Comparison of ENCODE assay signal across 8 cellular contexts in genomic region chr19:409006-409514, GRCh38. TPM values are rescaled to one million over a fixed set of nuclear protein-coding genes. Genes with fewer than 3 reads are reported as not detected.
A peak's percentile ranks its signal among the peaks of the same experiment; 100 is the strongest.
DNase-seq lines count a peak whose midpoint lies in the region; ATAC-seq, FAIRE-seq and TF ChIP-seq lines count a peak whose summit lies in the region.

C2CD4C (minus strand) TSS chr19:409147; CDS start chr19:408361, 786 bp downstream.

- FAIRE-seq in K562 (lab: Jason Lieb, UNC): no peak

- H3K4me1 Mint-ChIP-seq in CD4-positive, alpha-beta T cell (ENCODE audit: low read depth): peaks cover 8% of the 10 kb centered on the region

- H3K9me3 ChIP-seq in CD4-positive, alpha-beta T cell (ENCODE audit: control insufficient read depth, low read length): no peaks in the 10 kb centered on the region
- no peaks in the 10 kb centered on the region for H3K9me3 ChIP-seq in K562 (replicated peaks; ENCODE audit: control insufficient read depth, insufficient read depth, low read depth, low read length)
- no peaks in the 10 kb centered on the region for H3K9me3 ChIP-seq in left lung
- no peaks in the 10 kb centered on the region for H3K9me3 ChIP-seq in stomach

- TF ChIP-seq CTCF in CD4-positive, alpha-beta T cell (IDR thresholded peaks at IDR 0.05): no peak
- TF ChIP-seq CTCF in K562 (IDR thresholded peaks at IDR 0.05 in 2 of 3, conservative IDR thresholded peaks at IDR 0.05 in 1 of 3; ENCODE audit: insufficient read depth in 2 of 3, low read depth in 1 of 3, low read length in 3 of 3): no peak
- TF ChIP-seq CTCF in left lung (IDR thresholded peaks at IDR 0.05): no peak
- TF ChIP-seq CTCF in stomach (IDR thresholded peaks at IDR 0.05): no peak

- H3K4me3 Mint-ChIP-seq in CD4-positive, alpha-beta T cell: peak within 1 kb of the TSS; percentile 89

- H3K27ac ChIP-seq in CD4-positive, alpha-beta T cell (ENCODE audit: low read depth, low read length): no peak within 1 kb of the TSS
- no peak within 1 kb of the TSS for H3K27ac ChIP-seq in K562 (ENCODE audit: extremely low read depth, low read depth, low read length)
- H3K27ac ChIP-seq in left lung: no peak within 1 kb of the TSS
- H3K27ac ChIP-seq in stomach: no peak within 1 kb of the TSS

- peak in 4 of 10 experiments; percentile 7 to 21 (median 15) for DNase-seq in CD4-positive, alpha-beta T cell
- DNase-seq in NCI-H748 (lab: John Stamatoyannopoulos, UW; ENCODE audit: unreplicated experiment): peak; percentile 83
- DNase-seq in K562 (ENCODE audit: extremely low read depth in 1 of 4, low spot score in 3 of 4): peak; percentile 52 to 81 (median 73)
- peak; percentile 26 to 74 for DNase-seq in left lung
- DNase-seq in stomach: no peak
- no peak for DNase-seq in SKM-1 (lab: John Stamatoyannopoulos, UW; ENCODE audit: unreplicated experiment)

- no TSS peak for BruUV-seq in K562 (replicated peaks; lab: Mats Ljungman, UMichigan)

- no peaks in the 10 kb centered on the region for H3K36me3 ChIP-seq in K562 (ENCODE audit: control insufficient read depth, insufficient read depth, low read length)
- no peaks in the 10 kb centered on the region for H3K36me3 ChIP-seq in left lung
- H3K36me3 ChIP-seq in stomach: no peaks in the 10 kb centered on the region

- peaks cover 22% of the 10 kb centered on the region for H3K27me3 Mint-ChIP-seq in CD4-positive, alpha-beta T cell

- TF ChIP-seq POLR2A in K562 (conservative IDR thresholded peaks at IDR 0.05): no peak
- no peak for TF ChIP-seq POLR2A in stomach (IDR thresholded peaks at IDR 0.05)

- no peak for TF ChIP-seq RAD21 in K562 (CRISPR knock-in tag; conservative IDR thresholded peaks at IDR 0.05 in 1 of 2, IDR thresholded peaks at IDR 0.05 in 1 of 2)

- intact Hi-C loops in CD4-positive, alpha-beta T cell (cut with DNase I, micrococcal nuclease): no loop called here
- intact Hi-C loops in K562 (cut with micrococcal nuclease): no loop called here
- intact Hi-C loops in left lung (cut with DNase I): no loop called here
- intact Hi-C loops in stomach (cut with DNase I; ENCODE audit: low total_unique reads): no loop called here

- no peaks in the 10 kb centered on the region for H3K9me3 Mint-ChIP-seq in CD4-positive, alpha-beta T cell

- H2AFZ ChIP-seq in K562 (ENCODE audit: low read depth, low read length): no peak within 1 kb of the TSS

- in situ Hi-C loops in K562 (cut with MboI): no loop called here

- WGBS in K562 (ENCODE audit: insufficient coverage, low coverage, missing lambda C conversion rate): 1% methylated on average over 22 of the region's 69 CpGs
- 0 to 1% (median 0%) methylated on average over 20 to 69 of the region's 69 CpGs for WGBS in stomach, 5 donors

- CTCF ChIA-PET in CD4-positive, alpha-beta T cell (lab: Charles Lee): interaction anchor here (2.9 kb wide), 1 partner anchor 102 kb away, joined by 8 read pairs; no protein-coding TSS in a partner anchor
- CTCF ChIA-PET in K562 (lab: Yijun Ruan, JAX; ENCODE audit: low intra/inter-chr PET ratio): no interaction called here

- H3K79me2 ChIP-seq in K562 (ENCODE audit: control insufficient read depth, insufficient read depth, low read length): no peaks in the 10 kb centered on the region

- peak within 1 kb of the TSS in 1 of 2 experiments; percentile 45; a peak in 1 of 4 replicates for H3K9ac ChIP-seq in K562 (ENCODE audit: insufficient read depth in 1 of 2, low read depth in 2 of 2, low read length in 2 of 2)

- H3K4me2 ChIP-seq in K562 (ENCODE audit: insufficient read depth, low read length): no peak within 1 kb of the TSS; the same call in 1 of the 2 replicates

- peaks cover 47% of the 10 kb centered on the region for H3K27me3 ChIP-seq in CD4-positive, alpha-beta T cell (ENCODE audit: control insufficient read depth, insufficient read depth, low read length)
- H3K27me3 ChIP-seq in K562 (ENCODE audit: control insufficient read depth in 2 of 2, insufficient read depth in 2 of 2, low read length in 2 of 2) (peaks cover 31 to 70% of the 10 kb centered on the region in 2 experiments; a peak in 4 of 5 replicates), left lung (peaks cover 25 to 82% of the 10 kb centered on the region in 2 donors), stomach (peaks cover 5 to 92% (median 62%) of the 10 kb centered on the region in 3 donors)

- H3K4me3 ChIP-seq in K562 (0 out of 2 replicates have a peak within 1 kb of the TSS, but pooled peaks have one; percentile 15), left lung (peak within 1 kb of the TSS; percentile 27 to 36), stomach (peak within 1 kb of the TSS; percentile 44 to 57 (median 51))

- ATAC-seq in CD4-positive, alpha-beta T cell (ENCODE audit: poor library complexity): peak; percentile 51
- ATAC-seq in K562 (peak; percentile 83), left lung (peak; percentile 57), GM21717 (IDR thresholded peaks at IDR 0.05; ENCODE audit: unreplicated experiment) (no peak), HG03378 (IDR thresholded peaks at IDR 0.05; ENCODE audit: unreplicated experiment) (no peak)

- POLR2A ChIA-PET in CD4-positive, alpha-beta T cell (lab: Charles Lee): no interaction called here
- POLR2A ChIA-PET in K562 (lab: Yijun Ruan, JAX): interaction anchor here (0.9 kb wide), 1 partner anchor 52 kb away, joined by 3 read pairs; the partner anchor contains the start of gene SHC2

- no peaks in the 10 kb centered on the region for H3K36me3 Mint-ChIP-seq in CD4-positive, alpha-beta T cell (ENCODE audit: low read depth)

- no peak for TF ChIP-seq EP300 in K562 (IDR thresholded peaks at IDR 0.05; ENCODE audit: low read length)
- no peak for TF ChIP-seq EP300 in stomach (IDR thresholded peaks at IDR 0.05)

- no peak within 1 kb of the TSS for H3K27ac Mint-ChIP-seq in CD4-positive, alpha-beta T cell

- H4K20me1 ChIP-seq in K562 (replicated peaks; ENCODE audit: control insufficient read depth, insufficient read depth, low read length): 0 out of 2 replicates have a peak, but pooled peaks cover 9% of the 10 kb centered on the region

- H3K4me1 ChIP-seq in K562 (replicated peaks in 1 of 2; ENCODE audit: control insufficient read depth in 2 of 2, insufficient read depth in 2 of 2, low read length in 2 of 2): peaks cover 3 to 65% of the 10 kb centered on the region in 2 experiments; a peak in 2 of 5 replicates
- H3K4me1 ChIP-seq in left lung: peaks cover 6 to 16% of the 10 kb centered on the region in 2 donors
- peaks cover 18 to 33% (median 29%) of the 10 kb centered on the region in 4 donors for H3K4me1 ChIP-seq in stomach

- H3K9me1 ChIP-seq in K562 (ENCODE audit: control insufficient read depth, insufficient read depth, low read length): no peaks in the 10 kb centered on the region

TF ChIP-seq in K562, 482 proteins besides CTCF, POLR2A, EP300 and RAD21 (continues in another document):
- TF ChIP-seq GATAD2A (IDR thresholded peaks at IDR 0.05) (no peak), NONO (IDR thresholded peaks at IDR 0.05; ENCODE audit: low read depth in 2 of 2, low read length in 1 of 2) (0 out of 4 replicates have a peak, but pooled peaks of 1 of the 2 experiments have one; percentile 44), CBX5 (IDR thresholded peaks at IDR 0.05; ENCODE audit: borderline replicate concordance, low read depth) (no peak)

RNA-seq across cellular contexts. Expression of gene C2CD4C, which starts in this region (rescaled TPM):
- not detected for total RNA-seq in CD4-positive, alpha-beta T cell
- total RNA-seq in K562 (2011; cell fraction: chromatin; rRNA removed; ENCODE audit: low replicate concordance): 0.25 and 0.49 TPM in 2 replicates
- 0.13 and 0.67 TPM in 2 replicates for total RNA-seq in K562 (2011; cell fraction: nucleolus; rRNA removed)
- total RNA-seq in K562 (2011; cell fraction: nucleoplasm; rRNA removed): 0.15 TPM in 2 replicates
- total RNA-seq in K562 (2014; rRNA removed): not detected in 2 replicates
- total RNA-seq in K562 (2014; rRNA removed; fragmentation: Illumina TruSeq; extraction: Trizol): not detected in 2 replicates
- total RNA-seq in K562 (2015; rRNA removed; fragmentation: Illumina TruSeq; extraction: Trizol): not detected in 2 replicates
- total RNA-seq in K562 (2021): not detected in 2 replicates
- 0.01 and 0.07 TPM in 2 replicates for polyA plus RNA-seq in K562 (2011; rRNA removed)
- polyA plus RNA-seq in K562 (2011; cell fraction: cytosol; rRNA removed): 0.04 and 0.10 TPM in 2 replicates
- 0.44 and 0.68 TPM in 2 replicates for polyA plus RNA-seq in K562 (2011; cell fraction: nucleus; rRNA removed)
- polyA plus RNA-seq in K562 (2012): not detected in 2 replicates
- not detected in 2 replicates for polyA plus RNA-seq in K562 (2014; fragmentation: Illumina TruSeq; extraction: Trizol)
- not detected for polyA plus RNA-seq in K562 (2014; fragmentation: Nextera tagmentation; extraction: Ambion mirVana)
- 0.07 and 0.16 TPM in 2 replicates for polyA plus RNA-seq in K562 (2014; rRNA removed)
- not detected in 2 replicates for polyA minus RNA-seq in K562 (2011; rRNA and poly(A)+ RNA removed)
- polyA minus RNA-seq in K562 (2011; cell fraction: cytosol; rRNA and poly(A)+ RNA removed): not detected in 2 replicates
- 0.13 TPM in 1 of 2 replicates, not detected in the other for polyA minus RNA-seq in K562 (2011; cell fraction: nucleus; rRNA and poly(A)+ RNA removed)
- total RNA-seq in left lung: 1 to 10 TPM; 1.1 to 2.4 TPM
- total RNA-seq in stomach: 1 to 10 TPM in 1 of 5 donors, under 1 TPM in 1, not detected in 3; 0.73 to 9.3 TPM
- under 1 TPM; 0.31 to 0.61 (median 0.55) TPM for polyA plus RNA-seq in stomach

Comparison
In these comparisons a context has a peak if more than half of its experiments do, and no peak if none do; other contexts are left out.
1. Peak in ATAC-seq in CD4-positive, alpha-beta T cell; RNA of the gene not detected or under 1 TPM.
2. Peak in DNase-seq, ATAC-seq and H3K4me3 ChIP-seq in K562; RNA of the gene not detected or under 1 TPM.
3. DNase-seq: peak in NCI-H748 (single experiment) and left lung (2 of 2); none in stomach (single experiment) and SKM-1 (single experiment).
4. Peak in every context shown above with its lines, with median percentiles within 50 percentile points of each other: H3K4me3 ChIP-seq.